In genomic region chr20:36644032-36644712, GRCh38 we compare ENCODE assay signal across 12 cellular contexts. TPM values are rescaled to one million over a fixed set of nuclear protein-coding genes. Genes with fewer than 3 reads are reported as not detected.
DNase-seq lines count a peak whose midpoint lies in the region; ATAC-seq, FAIRE-seq and TF ChIP-seq lines count a peak whose summit lies in the region.
"Had no signal": no experiment of that assay in that cellular context is flagged by ENCODE, and none has a peak within 500 bp of the region (broad histone marks: within the 10 kb centered on the region; RNA-seq: fewer than 3 reads in every experiment).

No MANE protein-coding gene starts in this region.

- H3K4me1 ChIP-seq in thymus (ENCODE audit: control insufficient read depth, insufficient read depth, low read length), result peaks cover 31% of the 10 kb centered on the region

- H3K36me3 ChIP-seq in thymus (ENCODE audit: control insufficient read depth, insufficient read depth), result peaks cover 7% of the 10 kb centered on the region
- H3K36me3 ChIP-seq: left lung had no signal

- no peak for ATAC-seq in GM18870 (IDR thresholded peaks at IDR 0.05; ENCODE audit: unreplicated experiment)
- no peak for ATAC-seq in GM21737 (IDR thresholded peaks at IDR 0.05; ENCODE audit: unreplicated experiment)
- ATAC-seq: esophagus mucosa, left lung had no signal

- peak overlapping the region; percentile 32 for H3K4me3 ChIP-seq in thymus (ENCODE audit: low read length)
- H3K4me3 ChIP-seq: A549, GM23248 had no signal

- peak overlapping the region; percentile 88 for H3K27ac ChIP-seq in thymus (ENCODE audit: low read depth)
- H3K27ac ChIP-seq: GM23248, left lung had no signal

- no peaks in the 10 kb centered on the region for H3K9me3 ChIP-seq in thymus (ENCODE audit: control insufficient read depth)
- H3K9me3 ChIP-seq: A549, left lung had no signal

- no peaks in the 10 kb centered on the region for H3K27me3 ChIP-seq in thymus (ENCODE audit: control insufficient read depth, insufficient read depth)
- H3K27me3 ChIP-seq: left lung had no signal

- TF ChIP-seq POLR2A in GM12892 (IDR thresholded peaks at IDR 0.05; ENCODE audit: low read depth, low read length), result no peak

- WGBS in thymus, result 18% methylated on average over 5 of the region's 5 CpGs

- peak; percentile 9 for DNase-seq in NCI-H2029 (lab: John Stamatoyannopoulos, UW)
- no peak for DNase-seq in NCI-H2029 treated with DMSO at 0.1 percent for 48 hours (lab: John Stamatoyannopoulos, UW)
- peak; percentile 36 for DNase-seq in activated gamma-delta T cell treated with anti-CD3 and anti-CD28 coated beads, Interleukin-2, amount 50 U/mL, for 16 hours (ENCODE audit: low read depth)
- DNase-seq in stimulated activated CD4-positive, alpha-beta T cell treated with anti-CD3 and anti-CD28 coated beads, Interleukin-12 subunit alpha, Interleukin-12 subunit beta, amount 100 ng/mL, for 48 hours (ENCODE audit: low read depth in 2 of 3, low spot score in 1 of 3), result peak; percentile 37 to 50 (median 50)
- no peak for DNase-seq in GM12892 (ENCODE audit: insufficient read length)
- DNase-seq: left lung had no signal

- FAIRE-seq in GM12892 (lab: Jason Lieb, UNC), result no peak
- FAIRE-seq: A549 had no signal

RNA-seq across cellular contexts. Expression of gene SLA2, which starts 1.8 kb away (rescaled TPM):
- 6.8 TPM for polyA plus RNA-seq in thymus
- 0.70 TPM for polyA plus RNA-seq in GM12892 (2012; ENCODE audit: missing spikeins)
- polyA plus RNA-seq: GM23248 had no signal

RNA-seq across cellular contexts. Expression of gene RAB5IF, which starts 38.6 kb away (rescaled TPM):
- 103 TPM for polyA plus RNA-seq in thymus
- 71.4 TPM for polyA plus RNA-seq in GM12892 (2012; ENCODE audit: missing spikeins)

Comparison
In these comparisons a context has a peak if more than half of its experiments do, and no peak if none do; other contexts are left out.
1. DNase-seq: peak in NCI-H2029 (single experiment), activated gamma-delta T cell treated with anti-CD3 and anti-CD28 coated beads, Interleukin-2, amount 50 U/mL, for 16 hours (single experiment) and stimulated activated CD4-positive, alpha-beta T cell treated with anti-CD3 and anti-CD28 coated beads, Interleukin-12 subunit alpha, Interleukin-12 subunit beta, amount 100 ng/mL, for 48 hours (3 of 3); none in NCI-H2029 treated with DMSO at 0.1 percent for 48 hours (single experiment) and GM12892 (single experiment).